29 cellular contexts compared by ENCODE assay signal in the genomic region with DNA sequence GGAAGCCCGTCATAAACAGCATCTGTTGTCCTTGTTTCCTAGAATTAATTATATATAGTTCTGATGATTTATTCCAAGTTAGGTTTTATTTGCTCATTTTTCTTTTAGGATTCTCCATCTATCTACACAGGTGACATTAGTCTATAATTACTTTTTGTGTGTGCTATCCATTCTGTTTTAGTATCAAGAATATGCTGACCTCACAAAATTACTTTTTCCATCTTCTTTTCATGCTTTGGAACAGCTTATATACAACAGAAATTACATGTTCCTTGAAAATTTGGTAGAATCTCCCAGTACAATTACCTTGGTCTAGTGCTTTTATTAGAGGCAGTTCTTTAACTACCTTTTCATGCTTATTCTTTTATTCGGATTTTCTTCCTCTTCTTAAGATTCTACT. TPM values are rescaled to one million over a fixed set of nuclear protein-coding genes. Genes with fewer than 3 reads are reported as not detected.
"Had no signal": no experiment of that assay in that cellular context is flagged by ENCODE, and none has a peak within 500 bp of the region (broad histone marks: within the 10 kb centered on the region; RNA-seq: fewer than 3 reads in every experiment).

No MANE protein-coding gene starts in this region.

- H3K4me1 Mint-ChIP-seq: activated CD4-positive, alpha-beta T cell treated with anti-CD3 and anti-CD28 coated beads for 36 hours; activated CD4-positive, alpha-beta T cell treated with anti-CD3 and anti-CD28 coated beads, Interleukin-2, amount 10 ng/mL, durations not matched to agents 7 days and 5 days; activated naive CD8-positive, alpha-beta T cell treated with anti-CD3 and anti-CD28 coated beads, Interleukin-2, amount 50 U/mL, for 24 hours; brain; WTC11 had no signal

- H3K9me3 ChIP-seq: SJCRH30 had no signal

- H3K9me3 Mint-ChIP-seq: activated CD4-positive, alpha-beta T cell treated with anti-CD3 and anti-CD28 coated beads, Interleukin-2, amount 10 ng/mL, durations not matched to agents 7 days and 5 days; activated naive CD8-positive, alpha-beta T cell treated with anti-CD3 and anti-CD28 coated beads, Interleukin-2, amount 50 U/mL, for 24 hours; activated T-cell treated with anti-CD3 and anti-CD28 coated beads, Interleukin-2, amount 50 U/mL, for 24 hours; brain; T-helper 2 cell treated with Interferon-gamma antibody and Interleukin-4, amounts not matched to agents 5 μg/mL and 100 μg/mL, for 36 hours; WTC11 had no signal

- FAIRE-seq: bronchial epithelial cell, TTC549 had no signal

- H3K27ac ChIP-seq: SJCRH30, SK-N-MC had no signal

- H3K4me3 Mint-ChIP-seq: activated CD4-positive, alpha-beta T cell treated with anti-CD3 and anti-CD28 coated beads for 36 hours; activated CD4-positive, alpha-beta T cell treated with anti-CD3 and anti-CD28 coated beads, Interleukin-2, amount 10 ng/mL, durations not matched to agents 7 days and 5 days; activated CD8-positive, alpha-beta T cell treated with anti-CD3 and anti-CD28 coated beads, Interleukin-2, amount 10 ng/mL, durations not matched to agents 7 days and 5 days; activated naive CD8-positive, alpha-beta T cell; activated naive CD8-positive, alpha-beta T cell treated with anti-CD3 and anti-CD28 coated beads, Interleukin-2, amount 50 U/mL, for 24 hours; activated T-cell treated with anti-CD3 and anti-CD28 coated beads, Interleukin-2, amount 50 U/mL, for 24 hours; brain; T-helper 2 cell treated with Interferon-gamma antibody and Interleukin-4, amounts not matched to agents 5 μg/mL and 100 μg/mL, for 36 hours; WTC11 had no signal

- DNase-seq: activated CD4-positive, alpha-beta T cell treated with anti-CD3 and anti-CD28 coated beads for 36 hours; activated CD4-positive, alpha-beta T cell treated with anti-CD3 and anti-CD28 coated beads, Interleukin-2, amount 10 ng/mL, durations not matched to agents 7 days and 5 days; activated CD4-positive, alpha-beta T cell treated with anti-CD3 and anti-CD28 coated beads, Interleukin-2, amount 50 U/mL, for 48 hours; activated CD8-positive, alpha-beta T cell treated with anti-CD3 and anti-CD28 coated beads, Interleukin-2, amount 10 ng/mL, durations not matched to agents 7 days and 5 days; activated effector memory CD4-positive, alpha-beta T cell treated with Interleukin-2 at 50 U/mL for 16 hours; activated naive CD8-positive, alpha-beta T cell treated with anti-CD3 and anti-CD28 coated beads, Interleukin-2, amount 50 U/mL, for 24 hours; activated T-cell treated with anti-CD3 and anti-CD28 coated beads, Interleukin-2, amount 50 U/mL, for 24 hours; anterior cingulate cortex; caudate nucleus; Karpas-422; KBM-7; NCI-H1105; NCI-H1417 treated with DMSO at 0.1 percent for 48 hours; NCI-H1694; NCI-H1930; NCI-H345; NCI-H524 treated with DMSO at 0.1 percent for 48 hours; SHP77; SJCRH30 had no signal

- H3K27me3 Mint-ChIP-seq: activated CD4-positive, alpha-beta T cell treated with anti-CD3 and anti-CD28 coated beads for 36 hours; activated CD4-positive, alpha-beta T cell treated with anti-CD3 and anti-CD28 coated beads, Interleukin-2, amount 10 ng/mL, durations not matched to agents 7 days and 5 days; activated naive CD8-positive, alpha-beta T cell; activated naive CD8-positive, alpha-beta T cell treated with anti-CD3 and anti-CD28 coated beads, Interleukin-2, amount 50 U/mL, for 24 hours; activated T-cell treated with anti-CD3 and anti-CD28 coated beads, Interleukin-2, amount 50 U/mL, for 24 hours; brain had no signal

- ATAC-seq: activated CD4-positive, alpha-beta T cell treated with anti-CD3 and anti-CD28 coated beads for 36 hours; activated CD4-positive, CD25-positive, alpha-beta regulatory T cell treated with anti-CD3 and anti-CD28 coated beads, Interleukin-2, amount 50 U/mL, for 24 hours; activated CD8-positive, alpha-beta T cell treated with anti-CD3 and anti-CD28 coated beads, Interleukin-2, amount 10 ng/mL, durations not matched to agents 7 days and 5 days; activated naive CD8-positive, alpha-beta T cell treated with anti-CD3 and anti-CD28 coated beads, Interleukin-2, amount 50 U/mL, for 24 hours; Panc1; WTC11 had no signal

- H3K36me3 Mint-ChIP-seq: brain had no signal

- H3K27me3 ChIP-seq: SJCRH30 had no signal

- H3K36me3 ChIP-seq: SJCRH30 had no signal

- H3K4me3 ChIP-seq: SJCRH30, SK-N-MC had no signal

- H3K27ac Mint-ChIP-seq: activated CD4-positive, alpha-beta T cell treated with anti-CD3 and anti-CD28 coated beads for 36 hours; activated CD8-positive, alpha-beta T cell treated with anti-CD3 and anti-CD28 coated beads, Interleukin-2, amount 10 ng/mL, durations not matched to agents 7 days and 5 days; activated naive CD8-positive, alpha-beta T cell treated with anti-CD3 and anti-CD28 coated beads, Interleukin-2, amount 50 U/mL, for 24 hours; activated T-cell treated with anti-CD3 and anti-CD28 coated beads, Interleukin-2, amount 50 U/mL, for 24 hours; brain; T-helper 2 cell treated with Interferon-gamma antibody and Interleukin-4, amounts not matched to agents 5 μg/mL and 100 μg/mL, for 36 hours; WTC11 had no signal

- H3K4me1 ChIP-seq: SJCRH30 had no signal

RNA-seq across cellular contexts. Expression of gene CATSPERB, which starts 54.3 kb away (rescaled TPM):
- total RNA-seq: RPMI7951, SJCRH30 had no signal
